ENCODE assay signal across 8 cellular contexts in the genomic region with DNA sequence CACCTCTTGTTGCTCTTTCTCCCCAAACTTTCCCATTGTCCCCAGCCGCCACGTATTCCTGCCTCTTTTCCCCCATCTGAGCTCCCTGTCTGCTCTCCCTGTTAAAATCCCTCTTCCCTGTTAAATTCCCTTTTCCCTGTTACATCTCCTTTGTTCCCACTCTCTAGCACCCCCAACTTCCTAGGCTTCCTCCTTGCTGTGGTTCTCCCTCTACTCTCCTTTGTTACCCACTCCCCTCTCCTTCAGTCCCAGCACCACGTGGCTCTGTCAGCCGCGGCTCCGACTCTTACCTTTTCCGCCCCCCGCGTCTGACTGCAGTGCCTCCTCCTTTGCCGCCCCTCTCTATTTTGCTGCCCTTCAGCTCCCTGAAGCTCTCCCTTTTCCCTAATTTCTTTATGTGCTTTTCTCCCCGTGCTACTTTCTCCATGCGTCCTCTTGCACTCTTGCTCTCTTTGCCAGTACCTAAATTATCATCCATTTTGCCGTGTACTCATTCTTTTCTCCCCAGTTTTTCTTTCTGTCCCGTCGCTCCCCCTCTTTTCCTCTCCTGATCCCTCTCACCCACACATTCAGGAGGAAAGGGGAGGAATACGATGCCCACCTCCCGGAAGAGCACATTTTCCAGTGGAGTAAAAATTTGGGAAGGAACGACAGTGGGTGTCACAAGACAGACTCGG. TPM values are rescaled to one million over a fixed set of nuclear protein-coding genes. Genes with fewer than 3 reads are reported as not detected.
DNase-seq lines count a peak whose midpoint lies in the region; ATAC-seq and TF ChIP-seq lines count a peak whose summit lies in the region.

No MANE protein-coding gene starts in this region.

- H3K79me2 ChIP-seq in hepatocyte, result peaks cover 49% of the 10 kb centered on the region

- peak overlapping the region; percentile 83 for H2AFZ ChIP-seq in hepatocyte

- H3K36me3 Mint-ChIP-seq in activated naive CD4-positive, alpha-beta T cell treated with anti-CD3 and anti-CD28 coated beads, Interleukin-2, amount 50 U/mL, for 72 hours, result peaks cover 50 to 86% of the 10 kb centered on the region in 2 donors

- H3K27ac ChIP-seq in hepatocyte, result peak overlapping the region; percentile 96

- H3K4me3 ChIP-seq in hepatocyte, result peak overlapping the region; percentile 87

- TF ChIP-seq CTCF in hepatocyte (IDR thresholded peaks at IDR 0.05; ENCODE audit: poor library complexity), result no peak

- no peaks in the 10 kb centered on the region for H4K20me1 ChIP-seq in hepatocyte (ENCODE audit: insufficient read depth, poor library complexity, severe bottlenecking)

- ATAC-seq in GM21723 (IDR thresholded peaks at IDR 0.05; ENCODE audit: unreplicated experiment) (peak; percentile 18), GM21390 (IDR thresholded peaks at IDR 0.05; ENCODE audit: unreplicated experiment) (no peak), HG02885 (IDR thresholded peaks at IDR 0.05; ENCODE audit: poor library complexity, unreplicated experiment) (no peak)
- ATAC-seq in activated naive CD4-positive, alpha-beta T cell treated with anti-CD3 and anti-CD28 coated beads, Interleukin-2, amount 50 U/mL, for 72 hours, result peak in 1 of 2 donors; percentile 15

- no peaks in the 10 kb centered on the region for H3K27me3 ChIP-seq in hepatocyte

- 3% methylated on average over 19 of the region's 19 CpGs for WGBS in hepatocyte (ENCODE audit: low lambda C conversion rate, missing lambda C conversion rate)

- peaks cover 7% of the 10 kb centered on the region for H3K4me1 ChIP-seq in hepatocyte (ENCODE audit: insufficient read depth)

- H3K9me3 Mint-ChIP-seq in activated naive CD4-positive, alpha-beta T cell treated with anti-CD3 and anti-CD28 coated beads, Interleukin-2, amount 50 U/mL, for 72 hours, result peaks cover 9 to 39% of the 10 kb centered on the region in 2 donors

- no peaks in the 10 kb centered on the region for H3K9me2 ChIP-seq in hepatocyte (replicated peaks; ENCODE audit: insufficient read depth)

- H3K9me3 ChIP-seq in hepatocyte (ENCODE audit: low read depth), result peaks cover 23% of the 10 kb centered on the region

- H3K4me2 ChIP-seq in hepatocyte, result peak overlapping the region; percentile 86

- H3K27ac Mint-ChIP-seq in activated naive CD4-positive, alpha-beta T cell treated with anti-CD3 and anti-CD28 coated beads, Interleukin-2, amount 50 U/mL, for 72 hours, result peak overlapping the region; percentile 95 to 98

- DNase-seq in AG08396 (ENCODE audit: low spot score) (peak; percentile 8), NCI-H774 (lab: John Stamatoyannopoulos, UW) (peak; percentile 13), hepatocyte (ENCODE audit: low spot score) (peak; percentile 57), retina (peak; percentile 81)
- peak in 1 of 2 donors; percentile 28 for DNase-seq in activated naive CD4-positive, alpha-beta T cell treated with anti-CD3 and anti-CD28 coated beads, Interleukin-2, amount 50 U/mL, for 72 hours (ENCODE audit: low spot score in 2 of 2)

- peaks cover 4% of the 10 kb centered on the region for H3K36me3 ChIP-seq in hepatocyte (replicated peaks; ENCODE audit: insufficient read depth, low read depth)

RNA-seq across cellular contexts. Expression of a gene that starts 1.0 kb away (rescaled TPM):
- 10 to 100 TPM in 1 of 2 donors, 1 to 10 TPM in 1; 9.6 to 10.9 TPM for total RNA-seq in activated naive CD4-positive, alpha-beta T cell treated with anti-CD3 and anti-CD28 coated beads, Interleukin-2, amount 50 U/mL, for 72 hours
- total RNA-seq in hepatocyte, result 9.1 and 10.7 TPM in 2 replicates
- 4.6 and 7.8 TPM in 2 replicates for polyA plus RNA-seq in hepatocyte

RNA-seq across cellular contexts. Expression of a gene that starts 32.7 kb away (rescaled TPM):
- total RNA-seq in activated naive CD4-positive, alpha-beta T cell treated with anti-CD3 and anti-CD28 coated beads, Interleukin-2, amount 50 U/mL, for 72 hours, result 10 to 100 TPM; 11.8 to 11.9 TPM
- 4.3 and 9.4 TPM in 2 replicates for total RNA-seq in hepatocyte
- polyA plus RNA-seq in hepatocyte, result 2.9 and 4.4 TPM in 2 replicates

RNA-seq across cellular contexts. Expression of a gene that starts 43.2 kb away (rescaled TPM):
- 10 to 100 TPM; 23.5 TPM for total RNA-seq in activated naive CD4-positive, alpha-beta T cell treated with anti-CD3 and anti-CD28 coated beads, Interleukin-2, amount 50 U/mL, for 72 hours
- total RNA-seq in hepatocyte, result 21.8 and 22.7 TPM in 2 replicates
- 4.1 and 5.2 TPM in 2 replicates for polyA plus RNA-seq in hepatocyte

RNA-seq across cellular contexts. Expression of a gene that starts 51.1 kb away (rescaled TPM):
- total RNA-seq in activated naive CD4-positive, alpha-beta T cell treated with anti-CD3 and anti-CD28 coated beads, Interleukin-2, amount 50 U/mL, for 72 hours, result 100 to 1,000 TPM; 160 to 231 TPM
- 171 and 181 TPM in 2 replicates for total RNA-seq in hepatocyte
- polyA plus RNA-seq in hepatocyte, result 283 and 304 TPM in 2 replicates
